Comparison of ENCODE assay signal across 14 cellular contexts in genomic region chr12:57134949-57135348, GRCh38. TPM values are rescaled to one million over a fixed set of nuclear protein-coding genes. Genes with fewer than 3 reads are reported as not detected.
A peak's percentile ranks its signal among the peaks of the same experiment; 100 is the strongest.
DNase-seq lines count a peak whose midpoint lies in the region; ATAC-seq and TF ChIP-seq lines count a peak whose summit lies in the region.
"Had no signal": no experiment of that assay in that cellular context is flagged by ENCODE, and none has a peak within 500 bp of the region (broad histone marks: within the 10 kb centered on the region; RNA-seq: fewer than 3 reads in every experiment).

No MANE protein-coding gene starts in this region.

- DNase-seq in H7 (peak; percentile 66), right lobe of liver (no peak), spleen (peak; percentile 37)
- no peak for DNase-seq in stimulated activated naive CD4-positive, alpha-beta T cell treated with Interleukin-2 at 50 U/mL for 16 hours (lab: John Stamatoyannopoulos, UW)
- no peak for DNase-seq in effector CD8-positive, alpha-beta T cell (lab: John Stamatoyannopoulos, UW)
- DNase-seq: activated T-cell treated with anti-CD3 and anti-CD28 coated beads, Interleukin-2, amount 50 U/mL, for 72 hours; WERI-Rb-1 had no signal

- WGBS in right lobe of liver (ENCODE audit: insufficient coverage, low coverage, low lambda C conversion rate, missing lambda C conversion rate), result 44% methylated on average over 3 of the region's 9 CpGs
- WGBS in spleen, 5 donors, result 83 to 92% (median 90%) methylated on average over 9 of the region's 9 CpGs

- peaks cover 11% of the 10 kb centered on the region for H3K36me3 ChIP-seq in H7 (replicated peaks; ENCODE audit: control insufficient read depth, insufficient read depth, low read length)
- peaks cover 0 to 9% (median 0%) of the 10 kb centered on the region in 4 donors for H3K36me3 ChIP-seq in right lobe of liver
- H3K36me3 ChIP-seq in spleen, result peaks cover 0 to 5% (median 0%) of the 10 kb centered on the region in 6 donors
- H3K36me3 ChIP-seq: WERI-Rb-1 had no signal

- H3K9me3 ChIP-seq in right lobe of liver (no peaks in the 10 kb centered on the region), spleen (no peaks in the 10 kb centered on the region)
- H3K9me3 ChIP-seq: HAP-1 had no signal

- intact Hi-C loops in right lobe of liver (cut with DNase I) (no loop called here), spleen (cut with DNase I; ENCODE audit: low total_unique reads) (no loop called here)

- TF ChIP-seq POLR2A in right lobe of liver (IDR thresholded peaks at IDR 0.05) (no peak), spleen (IDR thresholded peaks at IDR 0.05) (no peak)

- H3K27me3 ChIP-seq in H7 (ENCODE audit: control insufficient read depth, insufficient read depth, low read length), result no peaks in the 10 kb centered on the region
- H3K27me3 ChIP-seq in right lobe of liver, result no peaks in the 10 kb centered on the region
- H3K27me3 ChIP-seq in spleen (replicated peaks in 1 of 7), result peaks cover 0 to 8% (median 0%) of the 10 kb centered on the region in 7 donors

- no peak for TF ChIP-seq CTCF in right lobe of liver (IDR thresholded peaks at IDR 0.05)
- TF ChIP-seq CTCF in spleen (IDR thresholded peaks at IDR 0.05 in 8 of 11, conservative IDR thresholded peaks at IDR 0.05 in 3 of 11), result no peak

- H3K4me3 ChIP-seq in H7 (ENCODE audit: insufficient read depth, low read depth, low read length) (no peak overlapping the region), right lobe of liver (no peak overlapping the region), spleen (no peak overlapping the region)
- H3K4me3 ChIP-seq: HAP-1 had no signal

- H3K27ac ChIP-seq in cingulate gyrus (ENCODE audit: low read depth, low read length) (peak overlapping the region; percentile 49), right lobe of liver (peak overlapping the region in 2 of 3 donors; percentile 26 to 96), spleen (peak overlapping the region in 5 of 8 donors; percentile 14 to 87 (median 45))
- H3K27ac ChIP-seq: WERI-Rb-1 had no signal

- ATAC-seq in right lobe of liver (no peak), GM18858 (IDR thresholded peaks at IDR 0.05; ENCODE audit: unreplicated experiment) (no peak), GM18870 (IDR thresholded peaks at IDR 0.05; ENCODE audit: unreplicated experiment) (no peak)
- ATAC-seq: activated T-cell treated with anti-CD3 and anti-CD28 coated beads, Interleukin-2, amount 50 U/mL, for 72 hours; stimulated activated effector memory CD8-positive, alpha-beta T cell treated with anti-CD3 and anti-CD28 coated beads, Interleukin-12 subunit alpha, Interleukin-12 subunit beta, amount 100 ng/mL, for 72 hours had no signal

- H3K4me1 ChIP-seq in right lobe of liver, result peaks cover 0 to 93% (median 47%) of the 10 kb centered on the region in 4 donors
- peaks cover 10 to 99% (median 46%) of the 10 kb centered on the region in 6 donors for H3K4me1 ChIP-seq in spleen

RNA-seq across cellular contexts. Expression of gene LRP1, which starts 6.7 kb away (rescaled TPM):
- total RNA-seq in H7 (2014; rRNA removed; shearing (Covaris generic)), result 17.3 and 23.9 TPM in 2 replicates
- total RNA-seq in right lobe of liver (100 to 1,000 TPM; 268 to 387 (median 301) TPM), spleen (100 to 1,000 TPM; 103 to 216 (median 181) TPM)
- polyA plus RNA-seq in spleen, result 10 to 100 TPM in 2 of 3 donors, 1 to 10 TPM in 1; 8.9 to 24.0 (median 13.0) TPM

RNA-seq across cellular contexts. Expression of gene LRP1-AS, which starts 12.5 kb away (rescaled TPM):
- total RNA-seq in H7 (2014; rRNA removed; shearing (Covaris generic)), result not detected in 2 replicates
- total RNA-seq in right lobe of liver, result not detected
- not detected for total RNA-seq in spleen
- not detected for polyA plus RNA-seq in spleen
- total RNA-seq: activated T-cell treated with anti-CD3 and anti-CD28 coated beads, Interleukin-2, amount 50 U/mL, for 72 hours; bronchial epithelial cell; glomerular endothelial cell had no signal

RNA-seq across cellular contexts. Expression of gene STAT6, which starts 23.8 kb away (rescaled TPM):
- 43.5 and 51.5 TPM in 2 replicates for total RNA-seq in H7 (2014; rRNA removed; shearing (Covaris generic))
- total RNA-seq in right lobe of liver, result 100 to 1,000 TPM in 3 of 6 experiments, 10 to 100 TPM in 3; 61.8 to 108 (median 94.7) TPM
- total RNA-seq in spleen, result 100 to 1,000 TPM; 196 to 336 (median 280) TPM
- 100 to 1,000 TPM; 140 to 312 (median 241) TPM for polyA plus RNA-seq in spleen

RNA-seq across cellular contexts. Expression of gene NAB2, which starts 46.0 kb away (rescaled TPM):
- total RNA-seq in H7 (2014; rRNA removed; shearing (Covaris generic)), result 19.0 and 20.8 TPM in 2 replicates
- total RNA-seq in right lobe of liver (10 to 100 TPM in 2 of 6 experiments, 1 to 10 TPM in 4; 6.1 to 13.1 (median 8.9) TPM), spleen (10 to 100 TPM; 14.8 to 25.0 (median 18.2) TPM)
- 10 to 100 TPM in 2 of 3 donors, 1 to 10 TPM in 1; 9.0 to 19.1 (median 13.2) TPM for polyA plus RNA-seq in spleen

RNA-seq across cellular contexts. Expression of gene NEMP1, which starts 56.4 kb away (rescaled TPM):
- total RNA-seq in H7 (2014; rRNA removed; shearing (Covaris generic)), result 22.6 and 30.6 TPM in 2 replicates
- total RNA-seq in right lobe of liver (1 to 10 TPM; 3.8 to 6.2 (median 4.8) TPM), spleen (10 to 100 TPM; 13.3 to 17.1 (median 15.3) TPM)
- 1 to 10 TPM; 4.5 to 5.1 (median 4.7) TPM for polyA plus RNA-seq in spleen

Comparison
In these comparisons a context has a peak if more than half of its experiments do, and no peak if none do; other contexts are left out.
1. DNase-seq: peak in H7 (single experiment) and spleen (single experiment); none in right lobe of liver (0 of 3), stimulated activated naive CD4-positive, alpha-beta T cell treated with Interleukin-2 at 50 U/mL for 16 hours (single experiment) and effector CD8-positive, alpha-beta T cell (single experiment).
2. Peak in every context shown above with its lines, with median percentiles within 50 percentile points of each other: H3K27ac ChIP-seq.